ENCODE assay signal across 1 cellular context in genomic region chr3:129117134-129117533, GRCh38.
TF ChIP-seq lines count a peak whose summit lies in the region.

No MANE protein-coding gene starts in this region.

TF ChIP-seq in K562, 482 proteins besides CTCF, POLR2A, EP300 and RAD21:
- TF ChIP-seq MAZ (CRISPR knock-in tag; conservative IDR thresholded peaks at IDR 0.05 in 1 of 2, IDR thresholded peaks at IDR 0.05 in 1 of 2) (no peak), NCOA4 (IDR thresholded peaks at IDR 0.05; ENCODE audit: partially characterized antibody) (no peak), CHCHD3 (CRISPR knock-in tag; IDR thresholded peaks at IDR 0.05) (no peak), ZNF124 (CRISPR knock-in tag; IDR thresholded peaks at IDR 0.05) (no peak), DNMT1 (IDR thresholded peaks at IDR 0.05) (no peak), ADNP (tag; IDR thresholded peaks at IDR 0.05) (peak; percentile 75), CREB1 (IDR thresholded peaks at IDR 0.05) (no peak), CREB1 (CRISPR knock-in tag; IDR thresholded peaks at IDR 0.05) (no peak), RBM25 (IDR thresholded peaks at IDR 0.05; ENCODE audit: low read depth, low read length, severe bottlenecking) (peak; percentile 96), ZBED1 (IDR thresholded peaks at IDR 0.05) (no peak), NR2C1 (IDR thresholded peaks at IDR 0.05) (no peak), NR2C1 (tag; IDR thresholded peaks at IDR 0.05) (no peak), FOXJ3 (CRISPR knock-in tag; IDR thresholded peaks at IDR 0.05) (no peak), MLX (CRISPR knock-in tag; conservative IDR thresholded peaks at IDR 0.05) (no peak), ZBTB17 (CRISPR knock-in tag; IDR thresholded peaks at IDR 0.05) (no peak), BCOR (IDR thresholded peaks at IDR 0.05) (peak; percentile 78)
